Comparison of ENCODE assay signal across 27 cellular contexts in genomic region chr11:83694191-83694905, GRCh38.
DNase-seq lines count a peak whose midpoint lies in the region; ATAC-seq, FAIRE-seq and TF ChIP-seq lines count a peak whose summit lies in the region.
"Had no signal": no experiment of that assay in that cellular context is flagged by ENCODE, and none has a peak within 500 bp of the region (broad histone marks: within the 10 kb centered on the region; RNA-seq: fewer than 3 reads in every experiment).

No MANE protein-coding gene starts in this region.

- POLR2A ChIA-PET in A673 (lab: Charles Lee; ENCODE audit: low non-redundant PET): interaction anchor here (0.5 to 0.6 kb wide), 2 partner anchors 26 to 408 kb away, joined by 9 to 10 read pairs; no protein-coding TSS in a partner anchor

- TF ChIP-seq CTCF in A673 (conservative IDR thresholded peaks at IDR 0.05; ENCODE audit: low read depth, low read length) (no peak), foreskin keratinocyte (conservative IDR thresholded peaks at IDR 0.05) (no peak), HFFc6 (IDR thresholded peaks at IDR 0.05) (no peak), D721Med (IDR thresholded peaks at IDR 0.05; ENCODE audit: insufficient read depth, missing control alignments) (no peak)

- H3K27ac Mint-ChIP-seq in HFFc6: no peak overlapping the region
- H3K27ac Mint-ChIP-seq: activated CD8-positive, alpha-beta T cell treated with anti-CD3 and anti-CD28 coated beads, Interleukin-2, amount 10 ng/mL, durations not matched to agents 7 days and 5 days; T-helper 1 cell treated with Interleukin-12 subunit alpha and Interleukin-12 subunit beta and Interleukin-4 antibody, amounts not matched to agents 30 μg/mL and 1 μg/mL, for 36 hours had no signal

- H3K4me3 ChIP-seq in A673 (ENCODE audit: low read depth, low read length, poor library complexity, severe bottlenecking): peak overlapping the region; percentile 28
- H3K4me3 ChIP-seq: hepatocyte, prostate gland, SJCRH30, upper lobe of right lung had no signal

- H3K4me3 Mint-ChIP-seq in HFFc6: no peak overlapping the region
- H3K4me3 Mint-ChIP-seq: activated CD8-positive, alpha-beta T cell treated with anti-CD3 and anti-CD28 coated beads, Interleukin-2, amount 10 ng/mL, durations not matched to agents 7 days and 5 days; neural crest cell; T-helper 1 cell treated with Interleukin-12 subunit alpha and Interleukin-12 subunit beta and Interleukin-4 antibody, amounts not matched to agents 30 μg/mL and 1 μg/mL, for 36 hours had no signal

- no peaks in the 10 kb centered on the region for H3K9me3 Mint-ChIP-seq in HFFc6
- H3K9me3 Mint-ChIP-seq: neural crest cell; T-helper 1 cell treated with Interleukin-12 subunit alpha and Interleukin-12 subunit beta and Interleukin-4 antibody, amounts not matched to agents 30 μg/mL and 1 μg/mL, for 36 hours had no signal

- intact Hi-C loops in A673 (cut with micrococcal nuclease; ENCODE audit: unreplicated experiment): no loop called here

- peak overlapping the region; percentile 87 for H3K27ac ChIP-seq in A673 (ENCODE audit: low read depth, low read length, poor library complexity, severe bottlenecking)
- H3K27ac ChIP-seq in angular gyrus (ENCODE audit: low read depth, low read length): peak overlapping the region; percentile 14
- H3K27ac ChIP-seq in foreskin keratinocyte: no peak overlapping the region
- H3K27ac ChIP-seq: hepatocyte, KMS-11, prostate gland, SJCRH30, upper lobe of right lung had no signal

- BruUV-seq in A673 (replicated peaks; lab: Mats Ljungman, UMichigan): TSS peak; percentile 14

- H3K36me3 ChIP-seq in A673 (ENCODE audit: insufficient read depth, low read length, poor library complexity, severe bottlenecking): peaks cover 41% of the 10 kb centered on the region
- H3K36me3 ChIP-seq: BE2C, prostate gland, SJCRH30, upper lobe of right lung had no signal

- CTCF ChIA-PET in A673 (lab: Charles Lee): interaction anchor here (0.9 to 1.8 kb wide), 4 partner anchors 11 to 402 kb away, joined by 3 to 7 read pairs (median 4); no protein-coding TSS in a partner anchor

- ATAC-seq in foreskin keratinocyte (peak; percentile 38), GM19463 (IDR thresholded peaks at IDR 0.05; ENCODE audit: unreplicated experiment) (no peak)
- ATAC-seq: activated CD8-positive, alpha-beta T cell treated with anti-CD3 and anti-CD28 coated beads, Interleukin-2, amount 10 ng/mL, durations not matched to agents 7 days and 5 days; upper lobe of right lung had no signal

- H3K36me3 Mint-ChIP-seq in HFFc6 (ENCODE audit: low read depth): no peaks in the 10 kb centered on the region

- no peaks in the 10 kb centered on the region for H3K9me3 ChIP-seq in A673 (ENCODE audit: low read depth, low read length, poor library complexity, severe bottlenecking)
- H3K9me3 ChIP-seq: BE2C, prostate gland, SJCRH30, upper lobe of right lung had no signal

- H3K4me1 Mint-ChIP-seq in HFFc6 (ENCODE audit: low read depth): no peaks in the 10 kb centered on the region

- H3K4me1 ChIP-seq in A673 (ENCODE audit: insufficient read depth, low read length, poor library complexity, severe bottlenecking) (peaks cover 77% of the 10 kb centered on the region), foreskin keratinocyte (peaks cover 13% of the 10 kb centered on the region)
- H3K4me1 ChIP-seq: prostate gland, SJCRH30, upper lobe of right lung had no signal

- DNase-seq in A673 (ENCODE audit: low spot score) (peak; percentile 92), foreskin keratinocyte (peak in 1 of 2 donors; percentile 11), midbrain (lab: John Stamatoyannopoulos, UW) (peak; percentile 25), HFFc6 (no peak), NCI-H1092 treated with DMSO at 0.1 percent for 48 hours (lab: John Stamatoyannopoulos, UW) (no peak), D721Med (ENCODE audit: insufficient read length, low spot score) (no peak)
- DNase-seq: activated CD4-positive, alpha-beta T cell treated with anti-CD3 and anti-CD28 coated beads for 1 hour; activated CD8-positive, alpha-beta T cell treated with anti-CD3 and anti-CD28 coated beads, Interleukin-2, amount 10 ng/mL, durations not matched to agents 7 days and 5 days; activated effector memory CD4-positive, alpha-beta T cell treated with anti-CD3 and anti-CD28 coated beads, Interleukin-2, amount 50 U/mL, for 16 hours; BE2C; effector memory CD4-positive, alpha-beta T cell; GDM1; GOT3; NCI-H146; NCI-H2171; NCI-H524; SJCRH30; upper lobe of right lung had no signal

- H3K27me3 Mint-ChIP-seq in HFFc6 (ENCODE audit: insufficient read depth): peaks cover 9% of the 10 kb centered on the region

- no peaks in the 10 kb centered on the region for H3K27me3 ChIP-seq in A673 (replicated peaks; ENCODE audit: insufficient read depth, low read depth, low read length, poor library complexity)
- no peaks in the 10 kb centered on the region for H3K27me3 ChIP-seq in foreskin keratinocyte
- H3K27me3 ChIP-seq: BE2C, hepatocyte, SJCRH30, upper lobe of right lung had no signal

- no peak for FAIRE-seq in D721Med (lab: Jason Lieb, UNC)
- FAIRE-seq: A204.1, islet of Langerhans had no signal

Comparison
In these comparisons a context has a peak if more than half of its experiments do, and no peak if none do; other contexts are left out.
1. DNase-seq: peak in A673 (single experiment) and midbrain (single experiment); none in HFFc6 (single experiment), NCI-H1092 treated with DMSO at 0.1 percent for 48 hours (single experiment) and D721Med (single experiment).